Comparison of ENCODE assay signal across 8 cellular contexts in the genomic region with DNA sequence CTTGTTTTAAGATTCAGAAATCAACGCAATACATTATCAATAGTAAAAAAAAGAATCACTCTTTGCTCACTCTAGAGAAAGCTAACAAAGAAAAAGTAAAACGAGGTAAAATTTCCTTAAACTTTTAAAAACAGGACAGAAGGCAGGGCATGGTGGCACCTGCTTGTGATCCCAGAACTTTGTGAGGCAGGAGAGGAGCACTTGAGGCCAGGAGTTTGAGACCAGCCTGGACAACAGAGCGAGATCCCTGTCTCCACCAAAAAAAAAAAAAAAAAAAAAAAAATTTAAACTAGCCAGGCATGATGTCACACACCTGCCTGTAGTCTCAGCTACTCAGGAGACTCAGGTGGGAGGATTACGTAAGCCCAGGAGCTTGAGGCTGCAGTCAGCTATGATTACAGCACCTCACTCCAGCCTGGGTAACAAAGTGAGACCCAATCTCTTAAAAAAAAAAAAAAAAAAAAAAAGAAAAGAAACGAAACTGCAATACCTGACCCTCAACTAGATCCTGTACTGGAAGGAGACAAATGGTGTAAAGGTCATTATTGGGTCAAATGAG. TPM values are rescaled to one million over a fixed set of nuclear protein-coding genes. Genes with fewer than 3 reads are reported as not detected.
A peak's percentile ranks its signal among the peaks of the same experiment; 100 is the strongest.
DNase-seq lines count a peak whose midpoint lies in the region; ATAC-seq, FAIRE-seq and TF ChIP-seq lines count a peak whose summit lies in the region.

No MANE protein-coding gene starts in this region.

- H3K27me3 ChIP-seq in endothelial cell of umbilical vein (ENCODE audit: control insufficient read depth in 2 of 2, insufficient read depth in 2 of 2, low read length in 2 of 2) (no peaks in the 10 kb centered on the region), small intestine (ENCODE audit: control insufficient read depth in 2 of 2, insufficient read depth in 2 of 2, low read length in 2 of 2) (no peaks in the 10 kb centered on the region)

- H3K36me3 ChIP-seq in endothelial cell of umbilical vein (ENCODE audit: control insufficient read depth in 2 of 2, extremely low read depth in 1 of 2, insufficient read depth in 2 of 2, low read length in 2 of 2), result no peaks in the 10 kb centered on the region
- H3K36me3 ChIP-seq in small intestine (ENCODE audit: control insufficient read depth in 2 of 2, insufficient read depth in 2 of 2, low read length in 2 of 2), result no peaks in the 10 kb centered on the region

- TF ChIP-seq POLR2A in endothelial cell of umbilical vein (IDR thresholded peaks at IDR 0.05; ENCODE audit: low read depth, low read length), result no peak

- no TSS peak for BruUV-seq in endothelial cell of umbilical vein (replicated peaks; lab: Mats Ljungman, UMichigan)

- peak overlapping the region; percentile 93 for H3K4me2 ChIP-seq in endothelial cell of umbilical vein (ENCODE audit: insufficient read depth, low read length)

- intact Hi-C loops in endothelial cell of umbilical vein (cut with micrococcal nuclease), result loop anchor here (2.0 to 10.0 kb wide), 2 partner anchors 15 to 927 kb away; a partner anchor contains a TSS

- FAIRE-seq in endothelial cell of umbilical vein (lab: Jason Lieb, UNC), result no peak
- no peak for FAIRE-seq in small intestine (lab: Jason Lieb, UNC)
- FAIRE-seq in RCC 7860 (lab: Jason Lieb, UNC), result no peak

- ATAC-seq in T-cell (replicated peaks in 1 of 4) (peak in 1 of 4 experiments; percentile 38), HG02970 (IDR thresholded peaks at IDR 0.05; ENCODE audit: low FRiP score, unreplicated experiment) (no peak)

- H3K4me1 ChIP-seq in endothelial cell of umbilical vein (ENCODE audit: control insufficient read depth, extremely low read depth, insufficient read depth, low read length) (peaks cover 22% of the 10 kb centered on the region), small intestine (ENCODE audit: control insufficient read depth in 2 of 2, insufficient read depth in 1 of 2, low read depth in 1 of 2, low read length in 1 of 2) (peaks cover 2 to 18% of the 10 kb centered on the region in 2 donors)

- peak overlapping the region in 2 of 3 donors; percentile 25 to 44 for H3K4me3 Mint-ChIP-seq in T-cell

- H3K27me3 Mint-ChIP-seq in T-cell, result peaks cover 0 to 3% of the 10 kb centered on the region in 2 donors

- POLR2A ChIA-PET in T-cell (lab: Charles Lee), result interaction anchor here (0.6 to 1.3 kb wide), 8 partner anchors 13 to 789 kb away, joined by 3 to 10 read pairs (median 5); no protein-coding TSS in a partner anchor
- POLR2A ChIA-PET in endothelial cell of umbilical vein (lab: Charles Lee), result interaction anchor here (0.7 kb wide), 1 partner anchor 61 kb away, joined by 3 read pairs; no protein-coding TSS in a partner anchor

- no peak for TF ChIP-seq CTCF in endothelial cell of umbilical vein (IDR thresholded peaks at IDR 0.05; ENCODE audit: extremely low read depth in 1 of 2, insufficient read depth in 1 of 2, low read depth in 1 of 2, low read length in 2 of 2)

- no peaks in the 10 kb centered on the region for H3K9me3 Mint-ChIP-seq in T-cell

- H3K9me3 ChIP-seq in endothelial cell of umbilical vein (replicated peaks; ENCODE audit: control insufficient read depth, insufficient read depth, low read length) (no peaks in the 10 kb centered on the region), small intestine (ENCODE audit: control insufficient read depth, low read depth) (no peaks in the 10 kb centered on the region)

- H4K20me1 ChIP-seq in endothelial cell of umbilical vein (replicated peaks; ENCODE audit: control insufficient read depth, extremely low read depth, insufficient read depth, low read length), result peaks cover 28% of the 10 kb centered on the region

- no peak overlapping the region for H3K27ac ChIP-seq in endothelial cell of umbilical vein (ENCODE audit: insufficient read depth, low read depth, low read length)
- H3K27ac ChIP-seq in small intestine (ENCODE audit: low read depth in 1 of 2, low read length in 1 of 2), result no peak overlapping the region

- peaks cover 81% of the 10 kb centered on the region for H3K79me2 ChIP-seq in endothelial cell of umbilical vein (ENCODE audit: control insufficient read depth, insufficient read depth, low read length)

- peaks cover 4% of the 10 kb centered on the region for H3K36me3 Mint-ChIP-seq in T-cell

- dilution Hi-C loops in endothelial cell of umbilical vein (cut with MboI; ENCODE audit: extremely low pct_ligation_motif_present, low sequenced_read_pairs), result no loop called here

- H3K4me3 ChIP-seq in endothelial cell of umbilical vein (replicated peaks in 1 of 3; ENCODE audit: insufficient read depth in 1 of 3, low read depth in 1 of 3, low read length in 3 of 3) (peak overlapping the region in 1 of 3 experiments; percentile 90), small intestine (ENCODE audit: low read depth in 1 of 2, low read length in 2 of 2) (no peak overlapping the region)

- peak; percentile 49 to 58 for DNase-seq in activated CD4-positive, alpha-beta T cell treated with anti-CD3 and anti-CD28 coated beads for 4 hours
- no peak for DNase-seq in activated CD4-positive, alpha-beta T cell treated with anti-CD3 and anti-CD28 coated beads for 1 hour
- DNase-seq in T-cell (peak in 30 of 34 experiments; percentile 11 to 68 (median 38)), endothelial cell of umbilical vein (ENCODE audit: low read depth, low spot score) (no peak), small intestine (peak; percentile 54), RCC 7860 (ENCODE audit: low spot score) (no peak), dermis blood vessel endothelial cell (no peak)

- CTCF ChIA-PET in T-cell (lab: Charles Lee), result interaction anchor here (0.6 to 1.8 kb wide), 10 partner anchors 18 to 1710 kb away, joined by 3 to 13 read pairs (median 4); no protein-coding TSS in a partner anchor
- CTCF ChIA-PET in endothelial cell of umbilical vein (lab: Charles Lee), result interaction anchor here (1.2 to 8.1 kb wide), 5 partner anchors 16 to 130 kb away, joined by 3 to 71 read pairs (median 7); no protein-coding TSS in a partner anchor

- H3K9me1 ChIP-seq in endothelial cell of umbilical vein (replicated peaks; ENCODE audit: control insufficient read depth, extremely low read depth, insufficient read depth, low read length), result no peaks in the 10 kb centered on the region

- H3K27ac Mint-ChIP-seq in T-cell, result peak overlapping the region; percentile 65 to 86

- H2AFZ ChIP-seq in endothelial cell of umbilical vein (ENCODE audit: low read depth, low read length), result no peak overlapping the region

- H3K4me1 Mint-ChIP-seq in T-cell, result peaks cover 28 to 60% (median 45%) of the 10 kb centered on the region in 3 donors

- 49 to 53% (median 51%) methylated on average over 5 of the region's 5 CpGs for WGBS in small intestine, 3 donors

- H3K9ac ChIP-seq in endothelial cell of umbilical vein (replicated peaks; ENCODE audit: extremely low read depth, insufficient read depth, low read length), result no peak overlapping the region

TF ChIP-seq in endothelial cell of umbilical vein, 7 proteins besides CTCF, POLR2A, EP300 and RAD21:
- no peak for TF ChIP-seq POLR2AphosphoS5 (IDR thresholded peaks at IDR 0.05; ENCODE audit: insufficient read depth, low read depth, low read length)
- TF ChIP-seq, protein P1, sequence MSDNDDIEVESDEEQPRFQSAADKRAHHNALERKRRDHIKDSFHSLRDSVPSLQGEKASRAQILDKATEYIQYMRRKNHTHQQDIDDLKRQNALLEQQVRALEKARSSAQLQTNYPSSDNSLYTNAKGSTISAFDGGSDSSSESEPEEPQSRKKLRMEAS (IDR thresholded peaks at IDR 0.05; ENCODE audit: insufficient read depth, insufficient read length), result no peak
- TF ChIP-seq JUN (IDR thresholded peaks at IDR 0.05; ENCODE audit: borderline replicate concordance, insufficient read depth, insufficient read length, low read depth), result no peak
- no peak for TF ChIP-seq FOS (IDR thresholded peaks at IDR 0.05; ENCODE audit: borderline replicate concordance, insufficient read depth, low read length)
- TF ChIP-seq GATA2 (IDR thresholded peaks at IDR 0.05; ENCODE audit: insufficient read depth, insufficient read length, low read depth, low read length), result no peak
- no peak for TF ChIP-seq MYC (IDR thresholded peaks at IDR 0.05; ENCODE audit: low read depth, low read length)
- TF ChIP-seq EZH2 (IDR thresholded peaks at IDR 0.05; ENCODE audit: borderline replicate concordance, low read depth, low read length, severe bottlenecking), result no peak

RNA-seq across cellular contexts. Expression of a gene that starts 3.5 kb away (rescaled TPM):
- total RNA-seq in T-cell (100 to 1,000 TPM; 229 to 359 (median 256) TPM), endothelial cell of umbilical vein (212 and 227 TPM in 2 replicates), dermis blood vessel endothelial cell (94.8 and 164 TPM in 2 replicates)
- polyA plus RNA-seq in endothelial cell of umbilical vein (83.6 and 88.6 TPM in 2 replicates), small intestine (100 to 1,000 TPM in 2 of 3 donors, 10 to 100 TPM in 1; 78.9 to 136 (median 125) TPM)
- 118 and 144 TPM in 2 replicates for polyA plus RNA-seq in endothelial cell of umbilical vein (2011; cell fraction: cytosol; rRNA removed)
- polyA plus RNA-seq in endothelial cell of umbilical vein (2011; cell fraction: nucleus; rRNA removed), result 44.6 and 62.4 TPM in 2 replicates
- 144 and 185 TPM in 2 replicates for polyA plus RNA-seq in endothelial cell of umbilical vein (2012)
- 228 and 308 TPM in 2 replicates for polyA minus RNA-seq in endothelial cell of umbilical vein
- 115 TPM for polyA minus RNA-seq in endothelial cell of umbilical vein (2011; cell fraction: cytosol; rRNA and poly(A)+ RNA removed)
- 70.5 and 72.0 TPM in 2 replicates for polyA minus RNA-seq in endothelial cell of umbilical vein (2011; cell fraction: nucleus; rRNA and poly(A)+ RNA removed)

Comparison
In these comparisons a context has a peak if more than half of its experiments do, and no peak if none do; other contexts are left out.
1. DNase-seq: peak in activated CD4-positive, alpha-beta T cell treated with anti-CD3 and anti-CD28 coated beads for 4 hours (2 of 2), T-cell (30 of 34) and small intestine (single experiment); none in activated CD4-positive, alpha-beta T cell treated with anti-CD3 and anti-CD28 coated beads for 1 hour (single experiment), endothelial cell of umbilical vein (single experiment), RCC 7860 (single experiment) and dermis blood vessel endothelial cell (single experiment).